Comparison of ENCODE assay signal across 1 cellular context in genomic region chr12:116434155-116435065, GRCh38.
TF ChIP-seq lines count a peak whose summit lies in the region.

No MANE protein-coding gene starts in this region.

TF ChIP-seq in H1, 55 proteins besides CTCF, POLR2A, EP300 and RAD21 (continued from another document):
- TF ChIP-seq ATF2 (IDR thresholded peaks at IDR 0.05; ENCODE audit: low read length) (no peak), SP1 (IDR thresholded peaks at IDR 0.05; ENCODE audit: low read depth, low read length) (peak; percentile 78), GTF2F1 (IDR thresholded peaks at IDR 0.05; ENCODE audit: borderline replicate concordance, low read depth, low read length) (no peak), TBP (IDR thresholded peaks at IDR 0.05; ENCODE audit: low read depth, low read length) (no peak), EZH2 (IDR thresholded peaks at IDR 0.05; ENCODE audit: low read depth, low read length, severe bottlenecking) (no peak), GABPA (IDR thresholded peaks at IDR 0.05; ENCODE audit: borderline replicate concordance, insufficient read depth, low read length) (no peak), SIRT6 (IDR thresholded peaks at IDR 0.05; ENCODE audit: low read length) (no peak), SRF (IDR thresholded peaks at IDR 0.05; ENCODE audit: low read depth, low read length) (peak; percentile 23; the same call in 1 of the 2 replicates), EGR1 (IDR thresholded peaks at IDR 0.05; ENCODE audit: borderline replicate concordance, low read depth, low read length) (peak; percentile 36; the same call in 1 of the 2 replicates), KDM4A (IDR thresholded peaks at IDR 0.05; ENCODE audit: low read depth, low read length, severe bottlenecking) (no peak), NRF1 (IDR thresholded peaks at IDR 0.05; ENCODE audit: low read depth, low read length) (no peak), CHD7 (IDR thresholded peaks at IDR 0.05; ENCODE audit: insufficient replicate concordance, low read length) (no peak), TCF12 (IDR thresholded peaks at IDR 0.05; ENCODE audit: low read depth, low read length) (no peak), TAF7 (optimal IDR thresholded peaks at IDR 0.05; ENCODE audit: borderline replicate concordance, low read depth, low read length) (no peak), CBX5 (IDR thresholded peaks at IDR 0.05; ENCODE audit: low read depth, low read length) (no peak), PHF8 (conservative IDR thresholded peaks at IDR 0.05; ENCODE audit: low read depth, low read length) (no peak), E2F6 (IDR thresholded peaks at IDR 0.05) (no peak), ATF3 (IDR thresholded peaks at IDR 0.05; ENCODE audit: insufficient read depth, low read depth, low read length) (no peak), POLR2AphosphoS5 (IDR thresholded peaks at IDR 0.05; ENCODE audit: low read depth, low read length) (no peak), KDM1A (IDR thresholded peaks at IDR 0.05; ENCODE audit: borderline replicate concordance, low read length) (no peak), HDAC2 (IDR thresholded peaks at IDR 0.05; ENCODE audit: borderline replicate concordance in 1 of 2, low read depth in 2 of 2, low read length in 2 of 2) (no peak), SAP30 (IDR thresholded peaks at IDR 0.05; ENCODE audit: insufficient read depth, insufficient replicate concordance, low read length) (no peak)
TF ChIP-seq in H1: peak in this region for 6.
